In genomic region chr3:4720316-4721075, GRCh38 we compare ENCODE assay signal across 8 cellular contexts.
DNase-seq lines count a peak whose midpoint lies in the region; ATAC-seq, FAIRE-seq and TF ChIP-seq lines count a peak whose summit lies in the region.

No MANE protein-coding gene starts in this region.

- no peaks in the 10 kb centered on the region for H3K36me3 ChIP-seq in DND-41 (ENCODE audit: insufficient read depth, low read length)
- H3K36me3 ChIP-seq in pancreas, result no peaks in the 10 kb centered on the region

- no peak overlapping the region for H2AFZ ChIP-seq in DND-41 (ENCODE audit: low read depth, low read length)

- no peaks in the 10 kb centered on the region for H3K79me2 ChIP-seq in DND-41 (ENCODE audit: insufficient read depth, low read length)

- H3K9me3 ChIP-seq in DND-41 (ENCODE audit: insufficient read depth, low read length, severe bottlenecking) (no peaks in the 10 kb centered on the region), pancreas (no peaks in the 10 kb centered on the region)

- no peaks in the 10 kb centered on the region for H3K4me1 Mint-ChIP-seq in activated B cell treated with CpG ODN at 0.5 μM for 24 hours

- H3K4me3 ChIP-seq in DND-41 (ENCODE audit: low read depth in 1 of 2, low read length in 2 of 2) (no peak overlapping the region), foreskin fibroblast (ENCODE audit: low read depth in 1 of 2, low read length in 2 of 2) (no peak overlapping the region), pancreas (no peak overlapping the region)

- H3K36me3 Mint-ChIP-seq in activated B cell treated with CpG ODN at 0.5 μM for 24 hours (ENCODE audit: low read depth), result peaks cover 88% of the 10 kb centered on the region

- H3K27ac Mint-ChIP-seq in activated B cell treated with CpG ODN at 0.5 μM for 24 hours, result peak overlapping the region; percentile 10

- intact Hi-C loops in activated B cell treated with CpG ODN at 0.5 μM for 24 hours (cut with micrococcal nuclease) (no loop called here), pancreas (cut with DNase I) (loop anchor here in 1 of 3 donors (5.0 to 10.0 kb wide), 2 partner anchors 54 to 262 kb away; no protein-coding TSS in a partner anchor)

- H3K27ac ChIP-seq in DND-41 (ENCODE audit: low read length) (no peak overlapping the region; the same call in 1 of the 2 replicates), pancreas (peak overlapping the region; percentile 69 to 83 (median 76))

- H3K27me3 ChIP-seq in DND-41 (ENCODE audit: insufficient read depth, low read length, poor library complexity) (no peaks in the 10 kb centered on the region), pancreas (no peaks in the 10 kb centered on the region)

- H4K20me1 ChIP-seq in DND-41 (ENCODE audit: insufficient read depth, low read length), result no peaks in the 10 kb centered on the region

- H3K9me3 Mint-ChIP-seq in activated B cell treated with CpG ODN at 0.5 μM for 24 hours, result no peaks in the 10 kb centered on the region

- peak; percentile 64 for TF ChIP-seq CTCF in DND-41 (IDR thresholded peaks at IDR 0.05; ENCODE audit: borderline replicate concordance, extremely low read depth, low read length, poor library complexity, severe bottlenecking)
- TF ChIP-seq CTCF in activated B cell treated with CpG ODN at 0.5 μM for 24 hours (IDR thresholded peaks at IDR 0.05), result no peak
- TF ChIP-seq CTCF in foreskin fibroblast (IDR thresholded peaks at IDR 0.05; ENCODE audit: low read depth, low read length), result peak; percentile 9
- peak in 2 of 4 donors; percentile 13 to 23 for TF ChIP-seq CTCF in pancreas (IDR thresholded peaks at IDR 0.05)

- H3K4me2 ChIP-seq in DND-41 (ENCODE audit: insufficient read depth, low read length), result no peak overlapping the region

- H3K4me1 ChIP-seq in DND-41 (ENCODE audit: insufficient read depth, low read length) (peaks cover 22% of the 10 kb centered on the region), pancreas (peaks cover 46 to 56% (median 48%) of the 10 kb centered on the region in 3 donors)

- no peaks in the 10 kb centered on the region for H3K27me3 Mint-ChIP-seq in activated B cell treated with CpG ODN at 0.5 μM for 24 hours

- 9% methylated on average over 12 of the region's 12 CpGs for WGBS in pancreas, 2 donors

- CTCF ChIA-PET in activated B cell treated with CpG ODN at 0.5 μM for 24 hours (lab: Charles Lee), result interaction anchor here (0.8 to 2.1 kb wide), 9 partner anchors 9 to 339 kb away, joined by 3 to 14 read pairs (median 3); no protein-coding TSS in a partner anchor

- FAIRE-seq in pancreas (lab: Jason Lieb, UNC), result peak; percentile 87

- DNase-seq in DND-41, result peak; percentile 53
- DNase-seq in HT1080 (ENCODE audit: low read depth), result peak; percentile 68
- DNase-seq in activated B cell treated with CpG ODN at 0.5 μM for 24 hours, result no peak
- DNase-seq in foreskin fibroblast, result peak in 1 of 2 donors; percentile 29
- DNase-seq in pancreas, result peak in 5 of 6 donors; percentile 70 to 91 (median 87)
- no peak for DNase-seq in NAMALWA (ENCODE audit: low spot score)

- H3K4me3 Mint-ChIP-seq in activated B cell treated with CpG ODN at 0.5 μM for 24 hours, result no peak overlapping the region

- ATAC-seq in DND-41 (ENCODE audit: insufficient read depth, low read depth), result peak; percentile 78
- ATAC-seq in activated B cell treated with CpG ODN at 0.5 μM for 24 hours (ENCODE audit: low read depth), result no peak
- peak; percentile 74 to 86 (median 85) for ATAC-seq in pancreas
- no peak for ATAC-seq in HG03175 (IDR thresholded peaks at IDR 0.05; ENCODE audit: unreplicated experiment)
- no peak for ATAC-seq in HG03039 (IDR thresholded peaks at IDR 0.05; ENCODE audit: unreplicated experiment)

- POLR2A ChIA-PET in activated B cell treated with CpG ODN at 0.5 μM for 24 hours (lab: Charles Lee), result interaction anchor here (0.7 kb wide), 1 partner anchor 318 kb away, joined by 5 read pairs; no protein-coding TSS in a partner anchor

- H3K9ac ChIP-seq in DND-41 (ENCODE audit: low read depth, low read length), result no peak overlapping the region

Comparison
In these comparisons a context has a peak if more than half of its experiments do, and no peak if none do; other contexts are left out.
1. ATAC-seq: peak in DND-41 (single experiment) and pancreas (4 of 4); none in activated B cell treated with CpG ODN at 0.5 μM for 24 hours (single experiment), HG03175 (single experiment) and HG03039 (single experiment).
2. DNase-seq: peak in DND-41 (single experiment), HT1080 (single experiment) and pancreas (5 of 6); none in activated B cell treated with CpG ODN at 0.5 μM for 24 hours (single experiment) and NAMALWA (single experiment).